8 cellular contexts compared by ENCODE assay signal in genomic region chr16:2560798-2561133, GRCh38. TPM values are rescaled to one million over a fixed set of nuclear protein-coding genes. Genes with fewer than 3 reads are reported as not detected.
DNase-seq lines count a peak whose midpoint lies in the region; ATAC-seq, FAIRE-seq and TF ChIP-seq lines count a peak whose summit lies in the region.
"Not testable (repeated sequence)": the region's sequence is repeated elsewhere in the genome, so short reads cannot be mapped to it uniquely, and the experiment has no call there.

No MANE protein-coding gene starts in this region.

- peak; percentile 30; the same call in 2 of the 3 replicates for TF ChIP-seq CTCF in GM12872 (IDR thresholded peaks at IDR 0.05; ENCODE audit: insufficient read depth, low read depth, low read length)
- peak; percentile 17 to 32 (median 19); a peak in 5 of 6 replicates for TF ChIP-seq CTCF in HCT116 (IDR thresholded peaks at IDR 0.05 in 2 of 3, conservative IDR thresholded peaks at IDR 0.05 in 1 of 3; ENCODE audit: borderline replicate concordance in 1 of 3, insufficient read depth in 1 of 3, low read depth in 2 of 3, low read length in 2 of 3)
- TF ChIP-seq CTCF in OCI-LY3 (IDR thresholded peaks at IDR 0.05; ENCODE audit: low read depth, low read length), result 0 out of 2 replicates have a peak, but pooled peaks have one; percentile 6
- peak; percentile 35 for TF ChIP-seq CTCF in bronchial epithelial cell (IDR thresholded peaks at IDR 0.05; ENCODE audit: insufficient read depth, low read length, severe bottlenecking)
- peak; percentile 51 for TF ChIP-seq CTCF in hepatocyte (IDR thresholded peaks at IDR 0.05; ENCODE audit: poor library complexity)
- TF ChIP-seq CTCF in psoas muscle (IDR thresholded peaks at IDR 0.05), result peak; percentile 50

- H2AFZ ChIP-seq in HCT116 (ENCODE audit: low read depth, low read length, poor library complexity, severe bottlenecking); OCI-LY3 (ENCODE audit: low read depth, low read length); hepatocyte: not testable (repeated sequence)

- H3K36me3 ChIP-seq in HCT116 (ENCODE audit: control insufficient read depth in 1 of 2, insufficient read depth in 2 of 2, low read length in 2 of 2); OCI-LY3 (replicated peaks; ENCODE audit: low read depth, low read length); bronchial epithelial cell (ENCODE audit: control insufficient read depth, insufficient read depth, low read length); hepatocyte (replicated peaks; ENCODE audit: insufficient read depth, low read depth); psoas muscle (ENCODE audit: insufficient read depth in 1 of 2, low read depth in 1 of 2): not testable (repeated sequence)

- not testable (repeated sequence) for H3K9ac ChIP-seq in HCT116 (ENCODE audit: low read length); OCI-LY3 (ENCODE audit: low read length)

- not testable (repeated sequence) for H3K27ac Mint-ChIP-seq in activated CD8-positive, alpha-beta memory T cell treated with anti-CD3 and anti-CD28 coated beads, Interleukin-2, amount 10 ng/mL, durations not matched to agents 7 days and 5 days; stimulated activated naive CD8-positive, alpha-beta T cell treated with anti-CD3 and anti-CD28 coated beads, Interleukin-15, amount 100 ng/mL, for 72 hours

- POLR2A ChIA-PET in HCT116 (lab: Charles Lee), result not testable (repeated sequence)

- not testable (repeated sequence) for H3K27me3 Mint-ChIP-seq in activated CD8-positive, alpha-beta memory T cell treated with anti-CD3 and anti-CD28 coated beads, Interleukin-2, amount 10 ng/mL, durations not matched to agents 7 days and 5 days; stimulated activated naive CD8-positive, alpha-beta T cell treated with anti-CD3 and anti-CD28 coated beads, Interleukin-15, amount 100 ng/mL, for 72 hours

- not testable (repeated sequence) for FAIRE-seq in bronchial epithelial cell (lab: Jason Lieb, UNC)

- H3K4me1 ChIP-seq in HCT116 (ENCODE audit: control insufficient read depth in 1 of 2, insufficient read depth in 2 of 2, low read length in 2 of 2); OCI-LY3 (ENCODE audit: low read length); hepatocyte (ENCODE audit: insufficient read depth); psoas muscle: not testable (repeated sequence)

- H3K79me2 ChIP-seq in HCT116 (ENCODE audit: insufficient read depth, low read length); OCI-LY3 (ENCODE audit: low read length); hepatocyte: not testable (repeated sequence)

- H3K4me3 ChIP-seq in HCT116 (replicated peaks in 1 of 2; ENCODE audit: low read depth in 1 of 2, low read length in 2 of 2); OCI-LY3 (ENCODE audit: low read length); bronchial epithelial cell (ENCODE audit: low read depth, low read length); hepatocyte; psoas muscle: not testable (repeated sequence)

- not testable (repeated sequence) for H3K4me1 Mint-ChIP-seq in activated CD8-positive, alpha-beta memory T cell treated with anti-CD3 and anti-CD28 coated beads, Interleukin-2, amount 10 ng/mL, durations not matched to agents 7 days and 5 days; stimulated activated naive CD8-positive, alpha-beta T cell treated with anti-CD3 and anti-CD28 coated beads, Interleukin-15, amount 100 ng/mL, for 72 hours

- H3K4me3 Mint-ChIP-seq in activated CD8-positive, alpha-beta memory T cell treated with anti-CD3 and anti-CD28 coated beads, Interleukin-2, amount 10 ng/mL, durations not matched to agents 7 days and 5 days; stimulated activated naive CD8-positive, alpha-beta T cell treated with anti-CD3 and anti-CD28 coated beads, Interleukin-15, amount 100 ng/mL, for 72 hours: not testable (repeated sequence)

- TF ChIP-seq RAD21 in HCT116 (IDR thresholded peaks at IDR 0.05; ENCODE audit: low read depth), result peak; percentile 36

- not testable (repeated sequence) for H4K20me1 ChIP-seq in HCT116 (ENCODE audit: insufficient read depth); OCI-LY3 (ENCODE audit: insufficient read depth, low read length); hepatocyte (ENCODE audit: insufficient read depth, poor library complexity, severe bottlenecking)

- not testable (repeated sequence) for H3K27ac ChIP-seq in HCT116 (ENCODE audit: low read depth, low read length); OCI-LY3 (ENCODE audit: low read length); hepatocyte; psoas muscle

- not testable (repeated sequence) for DNase-seq in HCT116 (ENCODE audit: low read depth, low spot score); bronchial epithelial cell (ENCODE audit: low read depth); hepatocyte (ENCODE audit: low spot score)
- DNase-seq in activated CD8-positive, alpha-beta memory T cell treated with anti-CD3 and anti-CD28 coated beads, Interleukin-2, amount 10 ng/mL, durations not matched to agents 7 days and 5 days, result peak; percentile 87
- DNase-seq in psoas muscle, result peak; percentile 55 to 85
- peak; percentile 66 to 70 for DNase-seq in stimulated activated naive CD8-positive, alpha-beta T cell treated with anti-CD3 and anti-CD28 coated beads, Interleukin-15, amount 100 ng/mL, for 72 hours

- not testable (repeated sequence) for H3K27me3 ChIP-seq in HCT116 (ENCODE audit: insufficient read depth, low read length); OCI-LY3 (ENCODE audit: low read depth, low read length); bronchial epithelial cell (ENCODE audit: control insufficient read depth, insufficient read depth, low read length); hepatocyte; psoas muscle (ENCODE audit: insufficient read depth in 3 of 3, low read length in 2 of 3)

- H3K9me2 ChIP-seq in HCT116 (ENCODE audit: insufficient read depth); hepatocyte (replicated peaks; ENCODE audit: insufficient read depth): not testable (repeated sequence)

- BruUV-seq in HCT116 (replicated peaks; lab: Mats Ljungman, UMichigan), result not testable (repeated sequence)

- H3K36me3 Mint-ChIP-seq in activated CD8-positive, alpha-beta memory T cell treated with anti-CD3 and anti-CD28 coated beads, Interleukin-2, amount 10 ng/mL, durations not matched to agents 7 days and 5 days, result not testable (repeated sequence)

- TF ChIP-seq POLR2A in HCT116 (IDR thresholded peaks at IDR 0.05; ENCODE audit: borderline replicate concordance, extremely low read depth, insufficient read depth, insufficient read length), result not testable (repeated sequence)

- H3K4me2 ChIP-seq in HCT116 (ENCODE audit: low read length); OCI-LY3 (ENCODE audit: low read length); hepatocyte: not testable (repeated sequence)

- RAD21 ChIA-PET in HCT116 (lab: Charles Lee; ENCODE audit: low non-redundant PET in 1 of 2, low total read pairs in 2 of 2, uncharacterized antibody in 2 of 2, unreplicated experiment in 2 of 2), result not testable (repeated sequence)

- intact Hi-C loops in HCT116 (cut with micrococcal nuclease); psoas muscle (cut with DNase I): not testable (repeated sequence)

- CTCF ChIA-PET in HCT116 (lab: Charles Lee); activated CD8-positive, alpha-beta memory T cell treated with anti-CD3 and anti-CD28 coated beads, Interleukin-2, amount 10 ng/mL, durations not matched to agents 7 days and 5 days (lab: Charles Lee): not testable (repeated sequence)

- 0% methylated on average over 1 of the region's 4 CpGs for WGBS in hepatocyte (ENCODE audit: low lambda C conversion rate, missing lambda C conversion rate)
- 5 to 20% (median 20%) methylated on average over 1 to 2 of the region's 4 CpGs for WGBS in psoas muscle, 3 donors

- ATAC-seq in HCT116, result peak; percentile 99
- peak; percentile 99 for ATAC-seq in activated CD8-positive, alpha-beta memory T cell treated with anti-CD3 and anti-CD28 coated beads, Interleukin-2, amount 10 ng/mL, durations not matched to agents 7 days and 5 days
- peak; percentile 69 to 87 (median 84) for ATAC-seq in psoas muscle
- ATAC-seq in stimulated activated naive CD8-positive, alpha-beta T cell treated with anti-CD3 and anti-CD28 coated beads, Interleukin-15, amount 100 ng/mL, for 72 hours, result peak; percentile 93

- H3K9me3 Mint-ChIP-seq in activated CD8-positive, alpha-beta memory T cell treated with anti-CD3 and anti-CD28 coated beads, Interleukin-2, amount 10 ng/mL, durations not matched to agents 7 days and 5 days (ENCODE audit: low read depth); stimulated activated naive CD8-positive, alpha-beta T cell treated with anti-CD3 and anti-CD28 coated beads, Interleukin-15, amount 100 ng/mL, for 72 hours: not testable (repeated sequence)

- not testable (repeated sequence) for H3K9me3 ChIP-seq in HCT116 (ENCODE audit: control insufficient read depth in 1 of 2, insufficient read depth in 1 of 2, low read depth in 1 of 2, low read length in 2 of 2); OCI-LY3 (ENCODE audit: insufficient read depth, low read length); hepatocyte (ENCODE audit: low read depth); psoas muscle

RNA-seq across cellular contexts. Expression of gene PDPK1, which starts 22.9 kb away (rescaled TPM):
- total RNA-seq in HCT116 (2021; ENCODE audit: unreplicated experiment) (36.1 TPM), bronchial epithelial cell (11.8 and 17.7 TPM in 2 replicates), hepatocyte (29.8 and 34.5 TPM in 2 replicates), psoas muscle (10 to 100 TPM; 29.7 to 44.5 (median 36.6) TPM)
- polyA plus RNA-seq in HCT116 (2012), result 12.3 and 20.8 TPM in 2 replicates
- total RNA-seq in activated CD8-positive, alpha-beta memory T cell treated with anti-CD3 and anti-CD28 coated beads, Interleukin-2, amount 10 ng/mL, durations not matched to agents 7 days and 5 days, result 10 to 100 TPM; 40.3 to 45.1 TPM
- polyA plus RNA-seq in hepatocyte (23.6 and 27.1 TPM in 2 replicates), psoas muscle (10 to 100 TPM; 12.9 to 32.6 (median 14.3) TPM)

RNA-seq across cellular contexts. Expression of gene CEMP1, which starts 29.6 kb away (rescaled TPM):
- total RNA-seq in HCT116 (2021; ENCODE audit: unreplicated experiment), result 0.32 TPM
- 2.0 and 3.8 TPM in 2 replicates for polyA plus RNA-seq in HCT116 (2012)
- total RNA-seq in activated CD8-positive, alpha-beta memory T cell treated with anti-CD3 and anti-CD28 coated beads, Interleukin-2, amount 10 ng/mL, durations not matched to agents 7 days and 5 days, result not detected
- 0.26 TPM in 1 of 2 replicates, not detected in the other for total RNA-seq in bronchial epithelial cell
- not detected in 2 replicates for total RNA-seq in hepatocyte
- 11.1 and 21.6 TPM in 2 replicates for polyA plus RNA-seq in hepatocyte
- under 1 TPM in 1 of 4 donors, not detected in 3; 0.22 TPM for total RNA-seq in psoas muscle
- under 1 TPM; 0.16 to 0.32 (median 0.17) TPM for polyA plus RNA-seq in psoas muscle

RNA-seq across cellular contexts. Expression of gene AMDHD2, which starts 40.6 kb away (rescaled TPM):
- 42.9 TPM for total RNA-seq in HCT116 (2021; ENCODE audit: unreplicated experiment)
- 12.6 and 16.4 TPM in 2 replicates for polyA plus RNA-seq in HCT116 (2012)
- total RNA-seq in activated CD8-positive, alpha-beta memory T cell treated with anti-CD3 and anti-CD28 coated beads, Interleukin-2, amount 10 ng/mL, durations not matched to agents 7 days and 5 days, result 10 to 100 TPM; 52.5 to 54.2 TPM
- 27.7 and 35.8 TPM in 2 replicates for total RNA-seq in bronchial epithelial cell
- total RNA-seq in hepatocyte, result 43.6 and 50.3 TPM in 2 replicates
- 70.8 and 77.0 TPM in 2 replicates for polyA plus RNA-seq in hepatocyte
- 10 to 100 TPM in 1 of 4 donors, 1 to 10 TPM in 3; 5.7 to 12.4 (median 9.3) TPM for total RNA-seq in psoas muscle
- polyA plus RNA-seq in psoas muscle, result 10 to 100 TPM in 2 of 3 donors, 1 to 10 TPM in 1; 5.4 to 12.6 (median 11.8) TPM

RNA-seq across cellular contexts. Expression of gene ATP6V0C, which starts 47.0 kb away (rescaled TPM):
- total RNA-seq in HCT116 (2021; ENCODE audit: unreplicated experiment) (187 TPM), bronchial epithelial cell (7.9 and 13.2 TPM in 2 replicates), hepatocyte (81.4 and 89.8 TPM in 2 replicates), psoas muscle (100 to 1,000 TPM; 116 to 193 (median 182) TPM)
- polyA plus RNA-seq in HCT116 (2012), result 186 and 193 TPM in 2 replicates
- total RNA-seq in activated CD8-positive, alpha-beta memory T cell treated with anti-CD3 and anti-CD28 coated beads, Interleukin-2, amount 10 ng/mL, durations not matched to agents 7 days and 5 days, result 100 to 1,000 TPM; 104 to 121 TPM
- polyA plus RNA-seq in hepatocyte (375 and 385 TPM in 2 replicates), psoas muscle (100 to 1,000 TPM; 165 to 241 (median 174) TPM)
